ENCODE assay signal across 8 cellular contexts in the genomic region with DNA sequence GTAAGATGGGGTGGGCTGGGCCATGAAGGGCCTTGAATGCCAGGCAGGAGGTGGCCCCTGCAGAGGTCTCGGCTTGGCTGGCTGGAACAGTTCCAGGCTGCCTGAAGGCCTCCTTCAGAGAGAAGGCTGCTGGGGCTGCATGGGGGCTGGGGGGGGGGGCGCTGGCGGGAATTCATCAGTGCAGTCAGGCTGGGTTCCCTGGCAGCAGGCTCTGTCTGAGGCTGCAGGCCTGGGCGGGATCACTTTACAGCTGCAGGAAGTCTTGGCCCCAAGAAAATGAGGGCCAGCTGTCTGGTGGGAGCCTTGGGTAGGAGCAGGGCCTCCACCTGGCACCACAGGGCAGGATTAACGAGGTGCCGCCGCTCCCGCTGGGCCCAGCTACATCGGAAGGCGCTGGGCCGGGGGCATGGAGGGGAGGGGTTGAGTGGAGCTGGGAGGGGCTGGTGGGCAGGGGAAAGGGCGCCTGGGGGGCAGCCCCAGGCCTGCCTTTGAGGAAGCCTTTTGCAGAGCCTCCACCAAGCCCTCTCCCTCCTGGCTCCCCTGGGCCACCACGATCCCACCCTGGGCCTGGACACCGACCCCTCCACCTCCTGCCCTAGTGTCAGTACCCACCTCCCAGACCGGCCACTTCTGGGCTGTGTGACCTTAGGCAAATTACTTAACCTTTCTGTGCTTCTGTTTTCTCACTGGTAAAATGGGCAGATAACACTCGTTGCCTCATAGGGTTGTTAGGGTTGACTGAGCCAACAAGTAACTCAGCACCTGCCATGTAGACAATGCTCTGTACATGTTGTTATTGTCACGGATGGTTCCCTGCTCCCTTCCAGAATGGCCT. TPM values are rescaled to one million over a fixed set of nuclear protein-coding genes. Genes with fewer than 3 reads are reported as not detected.
A peak's percentile ranks its signal among the peaks of the same experiment; 100 is the strongest.
DNase-seq lines count a peak whose midpoint lies in the region; ATAC-seq, FAIRE-seq and TF ChIP-seq lines count a peak whose summit lies in the region.

No MANE protein-coding gene starts in this region.

- peak; percentile 87 for FAIRE-seq in GM12891 (lab: Jason Lieb, UNC)

- intact Hi-C loops in left ventricle myocardium inferior (cut with micrococcal nuclease) (loop anchor here (10.0 kb wide), 2 partner anchors 55 to 235 kb away; a partner anchor contains a TSS), spleen (cut with DNase I; ENCODE audit: low total_unique reads) (loop anchor here (5.0 to 10.0 kb wide), 2 partner anchors 55 to 232 kb away; a partner anchor contains a TSS)

- H3K9me3 ChIP-seq in OCI-LY1 (ENCODE audit: low read length) (no peaks in the 10 kb centered on the region), left ventricle myocardium inferior (replicated peaks) (no peaks in the 10 kb centered on the region), spleen (no peaks in the 10 kb centered on the region)

- DNase-seq in GM12891 (ENCODE audit: insufficient read length, low spot score) (no peak), left ventricle myocardium inferior (no peak), spleen (peak; percentile 82), SIG-M5 (lab: John Stamatoyannopoulos, UW) (no peak), islet precursor cell (no peak), GM13976 (ENCODE audit: low spot score) (no peak)

- no peaks in the 10 kb centered on the region for H3K9me2 ChIP-seq in OCI-LY1 (ENCODE audit: low read depth, low read length)

- in situ Hi-C loops in GM13976 (cut with MboI; ENCODE audit: low sequenced_read_pairs, unreplicated experiment) = loop anchor here (10.0 kb wide), 1 partner anchor 235 kb away; no protein-coding TSS in a partner anchor

- H3K27ac ChIP-seq in OCI-LY1 (ENCODE audit: low read depth, low read length, poor library complexity, severe bottlenecking) (peak overlapping the region; percentile 98), left ventricle myocardium inferior (replicated peaks) (peak overlapping the region; percentile 83), spleen (peak overlapping the region in 5 of 8 donors; percentile 33 to 95 (median 88))

- no peaks in the 10 kb centered on the region for H3F3A ChIP-seq in OCI-LY1 (ENCODE audit: insufficient read depth, low read length)

- peak overlapping the region; percentile 76 for H3K4me2 ChIP-seq in OCI-LY1 (ENCODE audit: low read length)

- H3K4me1 ChIP-seq in OCI-LY1 (ENCODE audit: insufficient read depth, low read length, severe bottlenecking) = peaks cover 79% of the 10 kb centered on the region
- H3K4me1 ChIP-seq in left ventricle myocardium inferior = peaks cover 37% of the 10 kb centered on the region
- H3K4me1 ChIP-seq in spleen = peaks cover 14 to 58% (median 44%) of the 10 kb centered on the region in 6 donors

- H3K9ac ChIP-seq in OCI-LY1 (ENCODE audit: low read length) = peak overlapping the region; percentile 62

- 44 to 62% (median 56%) methylated on average over 14 to 17 of the region's 17 CpGs for WGBS in spleen, 5 donors

- H3K27me3 ChIP-seq in OCI-LY1 (ENCODE audit: insufficient read depth, low read length) = no peaks in the 10 kb centered on the region
- no peaks in the 10 kb centered on the region for H3K27me3 ChIP-seq in left ventricle myocardium inferior (ENCODE audit: low read depth)
- H3K27me3 ChIP-seq in spleen (replicated peaks in 1 of 7) = no peaks in the 10 kb centered on the region

- ATAC-seq in GM18907 (IDR thresholded peaks at IDR 0.05; ENCODE audit: unreplicated experiment) = no peak

- H4K20me1 ChIP-seq in OCI-LY1 (ENCODE audit: insufficient read depth, low read length) = no peaks in the 10 kb centered on the region

- no peak overlapping the region for H2AFZ ChIP-seq in OCI-LY1 (ENCODE audit: low read length)

- TF ChIP-seq CTCF in OCI-LY1 (IDR thresholded peaks at IDR 0.05; ENCODE audit: low read length) = no peak
- no peak for TF ChIP-seq CTCF in left ventricle myocardium inferior (IDR thresholded peaks at IDR 0.05; ENCODE audit: borderline replicate concordance)
- no peak for TF ChIP-seq CTCF in spleen (IDR thresholded peaks at IDR 0.05 in 8 of 11, conservative IDR thresholded peaks at IDR 0.05 in 3 of 11)
- TF ChIP-seq CTCF in GM13976 (IDR thresholded peaks at IDR 0.05; ENCODE audit: borderline replicate concordance, control extremely low read depth, extremely low read depth, insufficient read depth, missing control alignments) = no peak

- TF ChIP-seq POLR2A in GM12891 (IDR thresholded peaks at IDR 0.05; ENCODE audit: low read depth, low read length) (no peak), spleen (IDR thresholded peaks at IDR 0.05) (no peak)

- H3K4me3 ChIP-seq in OCI-LY1 (ENCODE audit: low read depth, low read length, poor library complexity, severe bottlenecking) (peak overlapping the region; percentile 61), left ventricle myocardium inferior (peak overlapping the region; percentile 72), spleen (no peak overlapping the region)

- no peaks in the 10 kb centered on the region for H3K79me2 ChIP-seq in OCI-LY1 (ENCODE audit: insufficient read depth, low read length)

- no peaks in the 10 kb centered on the region for H3K36me3 ChIP-seq in OCI-LY1 (ENCODE audit: insufficient read depth, low read length)
- H3K36me3 ChIP-seq in left ventricle myocardium inferior = peaks cover 36% of the 10 kb centered on the region
- peaks cover 0 to 40% (median 23%) of the 10 kb centered on the region in 6 donors for H3K36me3 ChIP-seq in spleen

TF ChIP-seq in GM12891, 5 proteins besides CTCF, POLR2A, EP300 and RAD21:
- TF ChIP-seq SPI1 (IDR thresholded peaks at IDR 0.05; ENCODE audit: low read depth, low read length) = no peak
- TF ChIP-seq TAF1 (IDR thresholded peaks at IDR 0.05; ENCODE audit: low read depth, low read length) = no peak
- TF ChIP-seq POU2F2 (IDR thresholded peaks at IDR 0.05; ENCODE audit: low read depth, low read length) = no peak
- no peak for TF ChIP-seq POLR2AphosphoS5 (IDR thresholded peaks at IDR 0.05; ENCODE audit: low read depth, low read length)
- no peak for TF ChIP-seq PAX5 (IDR thresholded peaks at IDR 0.05; ENCODE audit: insufficient read depth, low read length, severe bottlenecking)

RNA-seq across cellular contexts. Expression of a gene that starts 31.0 kb away (rescaled TPM):
- polyA plus RNA-seq in GM12891 (2012; ENCODE audit: low read depth, missing spikeins) = 16.0 TPM
- total RNA-seq in left ventricle myocardium inferior = 4.8 TPM
- 100 to 1,000 TPM; 351 to 930 (median 819) TPM for total RNA-seq in spleen
- polyA plus RNA-seq in spleen = 100 to 1,000 TPM; 178 to 629 (median 302) TPM

RNA-seq across cellular contexts. Expression of a gene that starts 50.0 kb away (rescaled TPM):
- 112 TPM for polyA plus RNA-seq in GM12891 (2012; ENCODE audit: low read depth, missing spikeins)
- total RNA-seq in left ventricle myocardium inferior = 8.3 TPM
- 10 to 100 TPM; 51.8 to 96.3 (median 64.8) TPM for total RNA-seq in spleen
- polyA plus RNA-seq in spleen = 10 to 100 TPM; 45.2 to 57.3 (median 49.0) TPM

RNA-seq across cellular contexts. Expression of a gene that starts 50.2 kb away (rescaled TPM):
- polyA plus RNA-seq in GM12891 (2012; ENCODE audit: low read depth, missing spikeins) = 17.6 TPM
- 68.0 TPM for total RNA-seq in left ventricle myocardium inferior
- 10 to 100 TPM; 48.2 to 92.1 (median 56.1) TPM for total RNA-seq in spleen
- polyA plus RNA-seq in spleen = 10 to 100 TPM; 19.9 to 44.4 (median 34.2) TPM

Comparison
In these comparisons a context has a peak if more than half of its experiments do, and no peak if none do; other contexts are left out.
1. H3K4me3 ChIP-seq: peak in OCI-LY1 (single experiment) and left ventricle myocardium inferior (single experiment); none in spleen (0 of 8).
2. RNA of a gene that starts 31.0 kb away (total RNA-seq): 351 to 930 TPM in spleen; 4.8 TPM in left ventricle myocardium inferior (single experiment); every median in the first group is over 10 times any median in the second.
3. Peak in every context shown above with its lines, with median percentiles within 50 percentile points of each other: H3K27ac ChIP-seq.